In genomic region chr17:62696256-62696655, GRCh38 we compare ENCODE assay signal across 2 cellular contexts.
TF ChIP-seq lines count a peak whose summit lies in the region.

No MANE protein-coding gene starts in this region.

TF ChIP-seq in GM23338, 12 proteins besides CTCF, POLR2A, EP300 and RAD21:
- no peak for TF ChIP-seq ZNF331 (CRISPR knock-in tag; IDR thresholded peaks at IDR 0.05; ENCODE audit: low read depth)
- TF ChIP-seq EZH2 (IDR thresholded peaks at IDR 0.05; ENCODE audit: low read depth, unreplicated experiment) = no peak
- TF ChIP-seq ZNF114 (CRISPR knock-in tag; IDR thresholded peaks at IDR 0.05) = no peak
- no peak for TF ChIP-seq EZH2phosphoT487 (IDR thresholded peaks at IDR 0.05; ENCODE audit: unreplicated experiment)
- TF ChIP-seq JUNB (IDR thresholded peaks at IDR 0.05; ENCODE audit: unreplicated experiment) = no peak

TF ChIP-seq in H1, 55 proteins besides CTCF, POLR2A, EP300 and RAD21:
- TF ChIP-seq KDM1A (IDR thresholded peaks at IDR 0.05; ENCODE audit: borderline replicate concordance, low read length) = no peak
- TF ChIP-seq SAP30 (IDR thresholded peaks at IDR 0.05; ENCODE audit: insufficient read depth, insufficient replicate concordance, low read length) = no peak
- TF ChIP-seq RXRA (IDR thresholded peaks at IDR 0.05; ENCODE audit: insufficient read depth, low read depth, low read length) = no peak
- TF ChIP-seq HDAC6 (IDR thresholded peaks at IDR 0.05; ENCODE audit: low read depth, low read length) = no peak
- no peak for TF ChIP-seq RNF2 (IDR thresholded peaks at IDR 0.05; ENCODE audit: borderline replicate concordance, low read depth, low read length, missing control alignments, poor library complexity, severe bottlenecking)
- TF ChIP-seq USF2 (IDR thresholded peaks at IDR 0.05; ENCODE audit: low read length) = no peak
- no peak for TF ChIP-seq CHD2 (IDR thresholded peaks at IDR 0.05; ENCODE audit: low read length)
